8 cellular contexts compared by ENCODE assay signal in genomic region chr11:64996710-64997380, GRCh38. TPM values are rescaled to one million over a fixed set of nuclear protein-coding genes. Genes with fewer than 3 reads are reported as not detected.
DNase-seq lines count a peak whose midpoint lies in the region; ATAC-seq and TF ChIP-seq lines count a peak whose summit lies in the region.

A gene with protein sequence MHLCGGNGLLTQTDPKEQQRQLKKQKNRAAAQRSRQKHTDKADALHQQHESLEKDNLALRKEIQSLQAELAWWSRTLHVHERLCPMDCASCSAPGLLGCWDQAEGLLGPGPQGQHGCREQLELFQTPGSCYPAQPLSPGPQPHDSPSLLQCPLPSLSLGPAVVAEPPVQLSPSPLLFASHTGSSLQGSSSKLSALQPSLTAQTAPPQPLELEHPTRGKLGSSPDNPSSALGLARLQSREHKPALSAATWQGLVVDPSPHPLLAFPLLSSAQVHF (minus strand): TSS chr11:64996971. CDS start chr11:64996914, 57 bp downstream.

- DNase-seq in ACHN, result peak; percentile 68
- peak; percentile 61 for DNase-seq in GM13977 (ENCODE audit: low spot score)
- DNase-seq in NCI-H226, result peak; percentile 24
- DNase-seq in amygdala (lab: John Stamatoyannopoulos, UW), result peak in 51 of 56 donors; percentile 3 to 75 (median 38)
- peak; percentile 74 to 86 (median 85) for DNase-seq in right cardiac atrium
- peak; percentile 23 to 89 (median 53) for DNase-seq in posterior cingulate gyrus

- no peaks in the 10 kb centered on the region for H3K9me3 ChIP-seq in right cardiac atrium (ENCODE audit: control insufficient read depth, low read length)

- in situ Hi-C loops in ACHN (cut with HindIII; ENCODE audit: low pct_ligation_motif_present, low pct_unique_long_range_greater_than_20kb, low sequenced_read_pairs) (no loop called here), GM13977 (cut with MboI; ENCODE audit: low pct_unique_long_range_greater_than_20kb, low sequenced_read_pairs, unreplicated experiment) (no loop called here)

- intact Hi-C loops in right cardiac atrium (cut with DNase I) (no loop called here), posterior cingulate gyrus (cut with DNase I) (no loop called here)

- WGBS in right cardiac atrium, result 17% methylated on average over 9 of the region's 9 CpGs

- TF ChIP-seq CTCF in GM13977 (IDR thresholded peaks at IDR 0.05; ENCODE audit: extremely low read depth, insufficient read depth, missing control alignments), result peak; percentile 48

- H3K4me1 ChIP-seq in right cardiac atrium (ENCODE audit: control insufficient read depth, insufficient read depth, low read length), result peaks cover 3% of the 10 kb centered on the region

- H3K27ac ChIP-seq in right cardiac atrium (ENCODE audit: low read length), result peak within 1 kb of the TSS; percentile 26

- H3K4me3 ChIP-seq in right cardiac atrium (ENCODE audit: low read length), result peak within 1 kb of the TSS; percentile 45

- peak; percentile 85 to 90 for ATAC-seq in right cardiac atrium
- ATAC-seq in HG03095 (IDR thresholded peaks at IDR 0.05; ENCODE audit: unreplicated experiment), result no peak
- no peak for ATAC-seq in GM21717 (IDR thresholded peaks at IDR 0.05; ENCODE audit: unreplicated experiment)

- H3K27me3 ChIP-seq in right cardiac atrium (ENCODE audit: control insufficient read depth, insufficient read depth), result no peaks in the 10 kb centered on the region

RNA-seq across cellular contexts. Expression of the gene that starts here (rescaled TPM):
- total RNA-seq in right cardiac atrium, result 1 to 10 TPM; 1.4 to 3.5 (median 1.7) TPM
- 1.3 TPM for polyA plus RNA-seq in right cardiac atrium

Comparison
In these comparisons a context has a peak if more than half of its experiments do, and no peak if none do; other contexts are left out.
1. DNase-seq: peak in every context shown above with its lines; median percentile 85 in right cardiac atrium; 68 in ACHN; 61 in GM13977; 53 in posterior cingulate gyrus; 38 in amygdala; 24 in NCI-H226.
2. ATAC-seq: peak in right cardiac atrium (2 of 2); none in HG03095 (single experiment) and GM21717 (single experiment).